Comparison of ENCODE assay signal across 18 cellular contexts in genomic region chr4:108008721-108009120, GRCh38. TPM values are rescaled to one million over a fixed set of nuclear protein-coding genes. Genes with fewer than 3 reads are reported as not detected.
DNase-seq lines count a peak whose midpoint lies in the region; ATAC-seq and TF ChIP-seq lines count a peak whose summit lies in the region.
"Had no signal": no experiment of that assay in that cellular context is flagged by ENCODE, and none has a peak within 500 bp of the region (broad histone marks: within the 10 kb centered on the region; RNA-seq: fewer than 3 reads in every experiment).

No MANE protein-coding gene starts in this region.

- H3K9ac ChIP-seq in smooth muscle cell (ENCODE audit: low read depth) (no peak overlapping the region), endodermal cell (ENCODE audit: extremely low read depth, low read length, poor library complexity, severe bottlenecking) (no peak overlapping the region)

- no peaks in the 10 kb centered on the region for H3K27me3 ChIP-seq in RWPE2 (ENCODE audit: insufficient read depth, poor library complexity, severe bottlenecking)
- H3K27me3 ChIP-seq in smooth muscle cell (ENCODE audit: low read depth) = no peaks in the 10 kb centered on the region
- no peaks in the 10 kb centered on the region for H3K27me3 ChIP-seq in endodermal cell (ENCODE audit: control insufficient read depth, insufficient read depth, low read length, poor library complexity, severe bottlenecking)
- H3K27me3 ChIP-seq: tibial artery had no signal

- no peaks in the 10 kb centered on the region for H3K79me2 ChIP-seq in smooth muscle cell (ENCODE audit: low read depth)

- CTCF ChIA-PET in activated naive CD4-positive, alpha-beta T cell treated with anti-CD3 and anti-CD28 coated beads for 36 hours (lab: Charles Lee) = interaction anchor here (1.5 kb wide), 1 partner anchor 11 kb away, joined by 8 read pairs; no protein-coding TSS in a partner anchor

- H3K4me1 ChIP-seq in RWPE2 (ENCODE audit: insufficient read depth, poor library complexity, severe bottlenecking) = peaks cover 18% of the 10 kb centered on the region
- peaks cover 5% of the 10 kb centered on the region for H3K4me1 ChIP-seq in smooth muscle cell (ENCODE audit: low read depth)
- H3K4me1 ChIP-seq in endodermal cell (ENCODE audit: control insufficient read depth, insufficient read depth, low read length) = no peaks in the 10 kb centered on the region
- H3K4me1 ChIP-seq: Caco-2 had no signal

- WGBS in smooth muscle cell (ENCODE audit: low lambda C conversion rate) = 67% methylated on average over 2 of the region's 2 CpGs
- WGBS in endodermal cell (ENCODE audit: insufficient coverage in 1 of 2, insufficient read length in 1 of 2), 2 experiments = 90 to 93% methylated on average over 2 of the region's 2 CpGs

- no peak overlapping the region for H3K27ac ChIP-seq in RWPE2 (ENCODE audit: poor library complexity, severe bottlenecking)
- peak overlapping the region; percentile 11 for H3K27ac ChIP-seq in smooth muscle cell (ENCODE audit: low read depth)
- no peak overlapping the region for H3K27ac ChIP-seq in endodermal cell (ENCODE audit: low read depth, low read length)
- H3K27ac ChIP-seq: 22Rv1, tibial artery had no signal

- peaks cover 41% of the 10 kb centered on the region for H3K36me3 Mint-ChIP-seq in endodermal cell (ENCODE audit: low read depth)
- peaks cover 20% of the 10 kb centered on the region for H3K36me3 Mint-ChIP-seq in activated naive CD4-positive, alpha-beta T cell treated with anti-CD3 and anti-CD28 coated beads for 36 hours (ENCODE audit: low read depth)

- H3K4me3 ChIP-seq in RWPE2 (ENCODE audit: severe bottlenecking) = no peak overlapping the region
- H3K4me3 ChIP-seq in smooth muscle cell = no peak overlapping the region
- no peak overlapping the region for H3K4me3 ChIP-seq in endodermal cell (ENCODE audit: low read length)
- H3K4me3 ChIP-seq: tibial artery had no signal

- no peak overlapping the region for H3K27ac Mint-ChIP-seq in endodermal cell
- H3K27ac Mint-ChIP-seq in activated naive CD4-positive, alpha-beta T cell treated with anti-CD3 and anti-CD28 coated beads for 36 hours = no peak overlapping the region
- H3K27ac Mint-ChIP-seq: immature natural killer cell; naive thymus-derived CD8-positive, alpha-beta T cell; T-helper 2 cell treated with Interferon-gamma antibody and Interleukin-4, amounts not matched to agents 5 μg/mL and 100 μg/mL, for 36 hours had no signal

- H3K36me3 ChIP-seq in RWPE2 (ENCODE audit: low read depth) (peaks cover 22% of the 10 kb centered on the region), smooth muscle cell (ENCODE audit: low read depth) (no peaks in the 10 kb centered on the region), endodermal cell (ENCODE audit: control insufficient read depth, insufficient read depth, low read length) (peaks cover 24% of the 10 kb centered on the region)

- peaks cover 4% of the 10 kb centered on the region for H3K4me1 Mint-ChIP-seq in endodermal cell
- peaks cover 24% of the 10 kb centered on the region for H3K4me1 Mint-ChIP-seq in activated naive CD4-positive, alpha-beta T cell treated with anti-CD3 and anti-CD28 coated beads for 36 hours (ENCODE audit: low read depth)

- H3K9me3 Mint-ChIP-seq in endodermal cell = no peaks in the 10 kb centered on the region
- H3K9me3 Mint-ChIP-seq in activated naive CD4-positive, alpha-beta T cell treated with anti-CD3 and anti-CD28 coated beads for 36 hours = no peaks in the 10 kb centered on the region
- H3K9me3 Mint-ChIP-seq: immature natural killer cell; naive thymus-derived CD8-positive, alpha-beta T cell; T-helper 2 cell treated with Interferon-gamma antibody and Interleukin-4, amounts not matched to agents 5 μg/mL and 100 μg/mL, for 36 hours had no signal

- DNase-seq in NOMO-1 treated with DMSO at 0.1 percent for 48 hours (lab: John Stamatoyannopoulos, UW; ENCODE audit: unreplicated experiment) (peak; percentile 30), NOMO-1 treated with dmso at 0.1 percent for 144 hours (lab: John Stamatoyannopoulos, UW; ENCODE audit: unreplicated experiment) (no peak), RWPE2 (ENCODE audit: low spot score) (no peak), glomerular visceral epithelial cell (ENCODE audit: extremely low spot score) (peak; percentile 10), smooth muscle cell (lab: John Stamatoyannopoulos, UW; ENCODE audit: unreplicated experiment) (no peak), endodermal cell (no peak), NCI-H2029 (lab: John Stamatoyannopoulos, UW) (no peak)
- no peak for DNase-seq in activated naive CD4-positive, alpha-beta T cell treated with anti-CD3 and anti-CD28 coated beads for 36 hours
- DNase-seq: activated CD4-positive, alpha-beta T cell treated with anti-CD3 and anti-CD28 coated beads, Interleukin-2, amount 50 U/mL, for 4 hours; activated effector memory CD4-positive, alpha-beta T cell treated with anti-CD3 and anti-CD28 coated beads, Interleukin-2, amount 50 U/mL, for 16 hours; Caco-2; caudate nucleus; immature natural killer cell; MM.1S; naive thymus-derived CD8-positive, alpha-beta T cell; tibial artery had no signal

- TF ChIP-seq CTCF in RWPE2 (IDR thresholded peaks at IDR 0.05; ENCODE audit: poor library complexity, severe bottlenecking) (no peak), smooth muscle cell (IDR thresholded peaks at IDR 0.05; ENCODE audit: borderline replicate concordance, insufficient read depth, poor library complexity, severe bottlenecking) (no peak), endodermal cell (conservative IDR thresholded peaks at IDR 0.05) (no peak)

- H3K9me3 ChIP-seq in RWPE2 (ENCODE audit: severe bottlenecking) = no peaks in the 10 kb centered on the region
- no peaks in the 10 kb centered on the region for H3K9me3 ChIP-seq in smooth muscle cell (replicated peaks; ENCODE audit: low read depth)
- peaks cover 9% of the 10 kb centered on the region for H3K9me3 ChIP-seq in endodermal cell (ENCODE audit: control insufficient read depth, low read length)
- H3K9me3 ChIP-seq: Caco-2, tibial artery had no signal

- H3K4me3 Mint-ChIP-seq in endodermal cell = no peak overlapping the region
- no peak overlapping the region for H3K4me3 Mint-ChIP-seq in activated naive CD4-positive, alpha-beta T cell treated with anti-CD3 and anti-CD28 coated beads for 36 hours
- H3K4me3 Mint-ChIP-seq: immature natural killer cell; naive thymus-derived CD8-positive, alpha-beta T cell; T-helper 2 cell treated with Interferon-gamma antibody and Interleukin-4, amounts not matched to agents 5 μg/mL and 100 μg/mL, for 36 hours had no signal

- H3K4me2 ChIP-seq in smooth muscle cell = no peak overlapping the region

- H2AFZ ChIP-seq in smooth muscle cell (ENCODE audit: low read depth) = no peak overlapping the region

- ATAC-seq in RWPE2 (ENCODE audit: low read depth) = peak; percentile 83
- ATAC-seq: naive thymus-derived CD8-positive, alpha-beta T cell had no signal

- no peaks in the 10 kb centered on the region for H4K20me1 ChIP-seq in smooth muscle cell (ENCODE audit: low read depth)

- H3K27me3 Mint-ChIP-seq in endodermal cell (ENCODE audit: insufficient read depth) = no peaks in the 10 kb centered on the region
- no peaks in the 10 kb centered on the region for H3K27me3 Mint-ChIP-seq in activated naive CD4-positive, alpha-beta T cell treated with anti-CD3 and anti-CD28 coated beads for 36 hours (ENCODE audit: low read depth)
- H3K27me3 Mint-ChIP-seq: naive thymus-derived CD8-positive, alpha-beta T cell had no signal

- intact Hi-C loops in activated naive CD4-positive, alpha-beta T cell treated with anti-CD3 and anti-CD28 coated beads for 36 hours (cut with micrococcal nuclease) = no loop called here

- H3F3A ChIP-seq in smooth muscle cell (ENCODE audit: low read depth) = no peaks in the 10 kb centered on the region

RNA-seq across cellular contexts. Expression of gene HADH, which starts 19.0 kb away (rescaled TPM):
- total RNA-seq in smooth muscle cell (16.9 and 18.2 TPM in 2 replicates), endodermal cell (10 to 100 TPM; 32.5 to 53.0 TPM)
- 35.1 and 44.2 TPM in 2 replicates for polyA plus RNA-seq in smooth muscle cell
- polyA plus RNA-seq in endodermal cell (2013, experiment 1 of 2) = 67.3 TPM
- 66.0 TPM for polyA plus RNA-seq in endodermal cell (2013, experiment 2 of 2)
- 10 to 100 TPM; 56.1 to 57.6 TPM for total RNA-seq in activated naive CD4-positive, alpha-beta T cell treated with anti-CD3 and anti-CD28 coated beads for 36 hours

Comparison
In these comparisons a context has a peak if more than half of its experiments do, and no peak if none do; other contexts are left out.
1. DNase-seq: peak in NOMO-1 treated with DMSO at 0.1 percent for 48 hours (single experiment) and glomerular visceral epithelial cell (single experiment); none in NOMO-1 treated with dmso at 0.1 percent for 144 hours (single experiment), RWPE2 (single experiment), smooth muscle cell (single experiment), endodermal cell (single experiment), NCI-H2029 (single experiment) and activated naive CD4-positive, alpha-beta T cell treated with anti-CD3 and anti-CD28 coated beads for 36 hours (single experiment).